ENCODE assay signal across 10 cellular contexts in the genomic region with DNA sequence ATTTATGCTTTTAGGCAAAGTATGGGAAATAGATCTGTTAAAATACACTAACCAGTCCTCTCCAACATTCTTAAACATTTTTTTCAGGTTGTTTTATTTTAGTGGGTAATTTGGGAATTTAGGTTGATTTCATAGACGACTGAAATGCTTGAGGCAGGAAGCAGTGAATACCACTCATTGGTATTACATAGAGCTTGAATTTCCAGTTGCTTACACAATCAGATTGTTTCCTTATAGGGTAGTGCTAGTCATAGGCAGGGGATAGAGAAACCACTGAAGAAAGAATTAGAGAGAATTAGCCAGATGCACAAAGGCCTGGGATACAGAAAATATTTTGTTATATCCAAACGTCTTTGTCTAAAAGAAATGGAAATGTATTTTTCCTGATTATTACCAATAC. TPM values are rescaled to one million over a fixed set of nuclear protein-coding genes. Genes with fewer than 3 reads are reported as not detected.
A peak's percentile ranks its signal among the peaks of the same experiment; 100 is the strongest.
DNase-seq lines count a peak whose midpoint lies in the region; ATAC-seq and TF ChIP-seq lines count a peak whose summit lies in the region.
"Had no signal": no experiment of that assay in that cellular context is flagged by ENCODE, and none has a peak within 500 bp of the region (broad histone marks: within the 10 kb centered on the region; RNA-seq: fewer than 3 reads in every experiment).

No MANE protein-coding gene starts in this region.

- H3K4me1 ChIP-seq in neutrophil (ENCODE audit: control insufficient read depth in 1 of 2, insufficient read depth in 1 of 2, low read depth in 1 of 2, low read length in 1 of 2), result peaks cover 40 to 53% of the 10 kb centered on the region in 2 experiments

- H3K4me3 ChIP-seq in BJ (ENCODE audit: low read depth, low read length), result no peak overlapping the region
- H3K4me3 ChIP-seq in neutrophil (ENCODE audit: low read depth in 1 of 2, low read length in 1 of 2), result no peak overlapping the region

- H3K27me3 Mint-ChIP-seq in endothelial cell (ENCODE audit: unreplicated experiment), result no peaks in the 10 kb centered on the region

- peaks cover 11% of the 10 kb centered on the region for H3K36me3 ChIP-seq in BJ (ENCODE audit: control insufficient read depth, insufficient read depth, low read length)
- H3K36me3 ChIP-seq in neutrophil, result peaks cover 47% of the 10 kb centered on the region

- H3K4me3 Mint-ChIP-seq in endothelial cell (ENCODE audit: unreplicated experiment), result no peak overlapping the region
- H3K4me3 Mint-ChIP-seq: activated naive CD4-positive, alpha-beta T cell treated with anti-CD3 and anti-CD28 coated beads for 36 hours had no signal

- H3K9me3 ChIP-seq in neutrophil, result no peaks in the 10 kb centered on the region

- H3K27ac ChIP-seq in neutrophil, result peak overlapping the region; percentile 55

- DNase-seq in BJ (ENCODE audit: low read depth) (peak; percentile 80), NCI-H226 (peak; percentile 79), endothelial cell (ENCODE audit: low spot score) (no peak), COR-L47 (lab: John Stamatoyannopoulos, UW) (no peak), GM10266 (ENCODE audit: extremely low spot score) (no peak)
- DNase-seq: activated naive CD4-positive, alpha-beta T cell treated with anti-CD3 and anti-CD28 coated beads for 36 hours had no signal

- no peaks in the 10 kb centered on the region for H3K9me3 Mint-ChIP-seq in endothelial cell (ENCODE audit: unreplicated experiment)

- H3K36me3 Mint-ChIP-seq in endothelial cell (ENCODE audit: low read depth, unreplicated experiment), result no peaks in the 10 kb centered on the region

- peaks cover 28% of the 10 kb centered on the region for H3K4me1 Mint-ChIP-seq in endothelial cell (ENCODE audit: unreplicated experiment)

- H3K27ac Mint-ChIP-seq in endothelial cell (ENCODE audit: unreplicated experiment), result peak overlapping the region; percentile 28
- H3K27ac Mint-ChIP-seq: activated naive CD4-positive, alpha-beta T cell treated with anti-CD3 and anti-CD28 coated beads for 36 hours had no signal

- ATAC-seq in GM19463 (IDR thresholded peaks at IDR 0.05; ENCODE audit: unreplicated experiment) (no peak), GM19328 (IDR thresholded peaks at IDR 0.05; ENCODE audit: unreplicated experiment) (no peak)

- POLR2A ChIA-PET in BJ (lab: Charles Lee), result interaction anchor here (1.2 kb wide), 1 partner anchor 12 kb away, joined by 6 read pairs; no protein-coding TSS in a partner anchor

- CTCF ChIA-PET in BJ (lab: Yijun Ruan, JAX), result interaction anchor here (0.7 to 1.5 kb wide), 3 partner anchors 12 to 64 kb away, joined by 3 to 5 read pairs (median 4); partner anchors contain the start of gene RNF141

- TF ChIP-seq CTCF in BJ (IDR thresholded peaks at IDR 0.05; ENCODE audit: insufficient read depth, low read depth, low read length) (no peak), endothelial cell (IDR thresholded peaks at IDR 0.05; ENCODE audit: unreplicated experiment) (no peak), neutrophil (IDR thresholded peaks at IDR 0.05) (no peak), GM10266 (IDR thresholded peaks at IDR 0.05; ENCODE audit: control insufficient read depth, insufficient read depth, low read depth, missing control alignments) (no peak)

- H3K27me3 ChIP-seq in BJ (ENCODE audit: control insufficient read depth, insufficient read depth, low read length), result no peaks in the 10 kb centered on the region
- no peaks in the 10 kb centered on the region for H3K27me3 ChIP-seq in neutrophil

RNA-seq across cellular contexts. Expression of gene LYVE1, which starts 23.9 kb away (rescaled TPM):
- polyA plus RNA-seq in BJ (2011; rRNA removed), result 0.15 and 0.59 TPM in 2 replicates
- 0.15 and 0.19 TPM in 2 replicates for polyA minus RNA-seq in BJ (2011; rRNA and poly(A)+ RNA removed)
- not detected for total RNA-seq in endothelial cell (ENCODE audit: unreplicated experiment)
- total RNA-seq: activated naive CD4-positive, alpha-beta T cell treated with anti-CD3 and anti-CD28 coated beads for 36 hours; T-helper 2 cell treated with Interferon-gamma antibody and Interleukin-4, amounts not matched to agents 100 ng/mL and 5 ng/mL, for 36 hours had no signal

RNA-seq across cellular contexts. Expression of gene RNF141, which starts 51.3 kb away (rescaled TPM):
- 12.1 and 27.5 TPM in 2 replicates for polyA plus RNA-seq in BJ (2011; rRNA removed)
- polyA minus RNA-seq in BJ (2011; rRNA and poly(A)+ RNA removed), result 7.2 and 9.4 TPM in 2 replicates
- total RNA-seq in endothelial cell (ENCODE audit: unreplicated experiment), result 32.8 TPM

Comparison
In these comparisons a context has a peak if more than half of its experiments do, and no peak if none do; other contexts are left out.
1. DNase-seq: peak in BJ (single experiment) and NCI-H226 (single experiment); none in endothelial cell (single experiment), COR-L47 (single experiment) and GM10266 (single experiment).